Comparison of ENCODE assay signal across 7 cellular contexts in the genomic region with DNA sequence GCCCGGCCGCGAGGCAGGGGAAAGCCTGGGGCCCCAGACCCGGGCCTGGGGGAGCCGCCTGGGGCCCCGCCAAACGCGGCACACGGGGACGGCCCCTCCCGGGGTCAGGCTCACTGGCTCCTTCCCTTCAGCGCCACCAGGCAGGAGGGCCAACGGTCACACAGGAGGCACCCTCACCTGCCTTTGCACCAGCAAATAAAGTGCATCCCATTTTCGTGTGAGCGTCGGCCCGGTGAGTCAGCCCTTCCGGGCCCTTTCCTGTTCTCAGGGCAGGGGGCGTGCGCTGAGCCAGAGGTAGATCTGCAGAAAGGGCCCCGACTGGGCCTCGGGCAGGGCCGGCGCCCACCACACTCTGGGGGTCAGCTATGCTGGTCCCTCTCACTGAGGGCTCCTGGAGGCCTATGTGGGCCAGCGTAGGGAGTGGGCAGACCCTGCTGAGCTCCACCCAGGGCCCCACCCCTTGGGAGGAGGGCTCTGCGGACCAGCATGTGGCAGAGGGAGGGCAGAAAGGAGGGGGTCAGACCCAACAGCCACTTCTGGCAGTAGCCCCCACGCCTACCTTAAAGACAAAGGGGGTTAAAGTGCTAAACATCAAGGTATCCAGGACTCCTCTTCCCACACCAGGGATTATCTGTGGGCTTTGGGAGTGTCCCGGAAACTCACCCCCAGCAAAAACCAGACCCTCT. TPM values are rescaled to one million over a fixed set of nuclear protein-coding genes. Genes with fewer than 3 reads are reported as not detected.
DNase-seq lines count a peak whose midpoint lies in the region; TF ChIP-seq lines count a peak whose summit lies in the region.

No MANE protein-coding gene starts in this region.

- H3K4me3 ChIP-seq in PC-9: peak overlapping the region; percentile 74
- peak overlapping the region; percentile 98 for H3K4me3 ChIP-seq in neural cell (ENCODE audit: low read length)

- BruUV-seq in PC-9 (replicated peaks; lab: Mats Ljungman, UMichigan): TSS peak; percentile 66

- no peak for TF ChIP-seq RAD21 in neural cell (conservative IDR thresholded peaks at IDR 0.05)

- TF ChIP-seq EP300 in neural cell (conservative IDR thresholded peaks at IDR 0.05; ENCODE audit: poor library complexity, severe bottlenecking): no peak

- peaks cover 32% of the 10 kb centered on the region for H4K20me1 ChIP-seq in PC-9 (ENCODE audit: insufficient read depth)
- no peaks in the 10 kb centered on the region for H4K20me1 ChIP-seq in neural cell (ENCODE audit: insufficient read depth)

- H3K4me1 ChIP-seq in PC-9 (replicated peaks; ENCODE audit: insufficient read depth): peaks cover 26% of the 10 kb centered on the region; the same call in 1 of the 2 replicates

- no peak for TF ChIP-seq CTCF in GM13977 (IDR thresholded peaks at IDR 0.05; ENCODE audit: extremely low read depth, insufficient read depth, missing control alignments)
- no peak; the same call in 1 of the 2 replicates for TF ChIP-seq CTCF in PC-9 (conservative IDR thresholded peaks at IDR 0.05)
- TF ChIP-seq CTCF in neural cell (IDR thresholded peaks at IDR 0.05; ENCODE audit: poor library complexity, severe bottlenecking): no peak
- TF ChIP-seq CTCF in type B pancreatic cell (conservative IDR thresholded peaks at IDR 0.05): peak; percentile 21

- H3K36me3 ChIP-seq in PC-9 (ENCODE audit: low read depth): no peaks in the 10 kb centered on the region
- H3K36me3 ChIP-seq in neural cell (ENCODE audit: insufficient read depth, low read length): no peaks in the 10 kb centered on the region

- H3K9me3 ChIP-seq in PC-9 (ENCODE audit: insufficient read depth, low read depth) (no peaks in the 10 kb centered on the region), neural cell (ENCODE audit: low read length) (no peaks in the 10 kb centered on the region)

- H3F3A ChIP-seq in PC-9 (ENCODE audit: insufficient read depth, low read depth) (peaks cover 24% of the 10 kb centered on the region), neural cell (ENCODE audit: insufficient read depth, low read length, poor library complexity, severe bottlenecking) (no peaks in the 10 kb centered on the region)

- in situ Hi-C loops in GM13977 (cut with MboI; ENCODE audit: low pct_unique_long_range_greater_than_20kb, low sequenced_read_pairs, unreplicated experiment): no loop called here

- H3K36me3 Mint-ChIP-seq in type B pancreatic cell: no peaks in the 10 kb centered on the region

- H3K9me3 Mint-ChIP-seq in type B pancreatic cell: no peaks in the 10 kb centered on the region

- CTCF ChIA-PET in PC-9 (lab: Charles Lee): interaction anchor here (0.5 kb wide), 1 partner anchor 197 kb away, joined by 3 read pairs; no protein-coding TSS in a partner anchor

- intact Hi-C loops in PC-9 (cut with micrococcal nuclease; ENCODE audit: unreplicated experiment): loop anchor here (1.0 to 5.0 kb wide), 6 partner anchors 16 to 250 kb away; a partner anchor contains a TSS

- peak overlapping the region; percentile 74 for H3K27ac Mint-ChIP-seq in type B pancreatic cell

- POLR2A ChIA-PET in PC-9 (lab: Charles Lee; ENCODE audit: unreplicated experiment): interaction anchor here (0.7 to 1.1 kb wide), 5 partner anchors 72 to 418 kb away, joined by 3 to 8 read pairs (median 4); a partner anchor contains a TSS

- peaks cover 40% of the 10 kb centered on the region for H3K79me2 ChIP-seq in PC-9 (ENCODE audit: low read depth)
- H3K79me2 ChIP-seq in neural cell (replicated peaks; ENCODE audit: insufficient read depth, low read length): peaks cover 28% of the 10 kb centered on the region

- H3K27me3 ChIP-seq in PC-9 (ENCODE audit: insufficient read depth, low read depth) (no peaks in the 10 kb centered on the region), neural cell (ENCODE audit: insufficient read depth, low read depth, low read length) (no peaks in the 10 kb centered on the region)

- no peaks in the 10 kb centered on the region for H3K27me3 Mint-ChIP-seq in type B pancreatic cell

- DNase-seq in GM13977 (ENCODE audit: low spot score) (peak; percentile 82), HT-29 (ENCODE audit: low spot score) (peak; percentile 84), PC-9 (peak; percentile 71 to 95), fibroblast of the conjunctiva (ENCODE audit: low read depth) (peak; percentile 59), type B pancreatic cell (ENCODE audit: extremely low spot score, unreplicated experiment) (no peak)
- peak; percentile 73 for DNase-seq in activated effector memory CD4-positive, alpha-beta T cell treated with Interleukin-2 at 50 U/mL for 16 hours

- H3K27ac ChIP-seq in PC-9 (peak overlapping the region; percentile 65), neural cell (ENCODE audit: low read length) (peak overlapping the region; percentile 28)

- peaks cover 14% of the 10 kb centered on the region for H3K4me1 Mint-ChIP-seq in type B pancreatic cell (ENCODE audit: unreplicated experiment)

- H2AFZ ChIP-seq in PC-9 (peak overlapping the region; percentile 67; the same call in 1 of the 2 replicates), neural cell (ENCODE audit: low read depth, low read length) (no peak overlapping the region)

- H3K9me2 ChIP-seq in PC-9 (ENCODE audit: insufficient read depth): no peaks in the 10 kb centered on the region
- no peaks in the 10 kb centered on the region for H3K9me2 ChIP-seq in neural cell (ENCODE audit: insufficient read depth, low read length)

- H3K9ac ChIP-seq in neural cell (ENCODE audit: low read length): peak overlapping the region; percentile 45

- H3K4me2 ChIP-seq in PC-9 (peak overlapping the region; percentile 79), neural cell (ENCODE audit: low read length) (peak overlapping the region; percentile 84)

- peak overlapping the region; percentile 89 for H3K4me3 Mint-ChIP-seq in type B pancreatic cell

TF ChIP-seq in neural cell, 6 proteins besides CTCF, POLR2A, EP300 and RAD21:
- TF ChIP-seq SMC3 (conservative IDR thresholded peaks at IDR 0.05; ENCODE audit: poor library complexity): no peak
- no peak for TF ChIP-seq TAF1 (IDR thresholded peaks at IDR 0.05; ENCODE audit: low read depth)
- TF ChIP-seq MXI1 (conservative IDR thresholded peaks at IDR 0.05; ENCODE audit: poor library complexity, severe bottlenecking): no peak
- TF ChIP-seq POLR2AphosphoS5 (IDR thresholded peaks at IDR 0.05): no peak
- TF ChIP-seq, protein P1, sequence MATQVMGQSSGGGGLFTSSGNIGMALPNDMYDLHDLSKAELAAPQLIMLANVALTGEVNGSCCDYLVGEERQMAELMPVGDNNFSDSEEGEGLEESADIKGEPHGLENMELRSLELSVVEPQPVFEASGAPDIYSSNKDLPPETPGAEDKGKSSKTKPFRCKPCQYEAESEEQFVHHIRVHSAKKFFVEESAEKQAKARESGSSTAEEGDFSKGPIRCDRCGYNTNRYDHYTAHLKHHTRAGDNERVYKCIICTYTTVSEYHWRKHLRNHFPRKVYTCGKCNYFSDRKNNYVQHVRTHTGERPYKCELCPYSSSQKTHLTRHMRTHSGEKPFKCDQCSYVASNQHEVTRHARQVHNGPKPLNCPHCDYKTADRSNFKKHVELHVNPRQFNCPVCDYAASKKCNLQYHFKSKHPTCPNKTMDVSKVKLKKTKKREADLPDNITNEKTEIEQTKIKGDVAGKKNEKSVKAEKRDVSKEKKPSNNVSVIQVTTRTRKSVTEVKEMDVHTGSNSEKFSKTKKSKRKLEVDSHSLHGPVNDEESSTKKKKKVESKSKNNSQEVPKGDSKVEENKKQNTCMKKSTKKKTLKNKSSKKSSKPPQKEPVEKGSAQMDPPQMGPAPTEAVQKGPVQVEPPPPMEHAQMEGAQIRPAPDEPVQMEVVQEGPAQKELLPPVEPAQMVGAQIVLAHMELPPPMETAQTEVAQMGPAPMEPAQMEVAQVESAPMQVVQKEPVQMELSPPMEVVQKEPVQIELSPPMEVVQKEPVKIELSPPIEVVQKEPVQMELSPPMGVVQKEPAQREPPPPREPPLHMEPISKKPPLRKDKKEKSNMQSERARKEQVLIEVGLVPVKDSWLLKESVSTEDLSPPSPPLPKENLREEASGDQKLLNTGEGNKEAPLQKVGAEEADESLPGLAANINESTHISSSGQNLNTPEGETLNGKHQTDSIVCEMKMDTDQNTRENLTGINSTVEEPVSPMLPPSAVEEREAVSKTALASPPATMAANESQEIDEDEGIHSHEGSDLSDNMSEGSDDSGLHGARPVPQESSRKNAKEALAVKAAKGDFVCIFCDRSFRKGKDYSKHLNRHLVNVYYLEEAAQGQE (IDR thresholded peaks at IDR 0.05; ENCODE audit: borderline replicate concordance): no peak
- no peak for TF ChIP-seq EZH2 (IDR thresholded peaks at IDR 0.05; ENCODE audit: borderline replicate concordance, insufficient read depth, low read length, poor library complexity, severe bottlenecking)

RNA-seq across cellular contexts. Expression of a gene that starts 0.9 kb away (rescaled TPM):
- total RNA-seq in HT-29 (2014; rRNA removed; shearing (Covaris generic)): 63.2 and 68.4 TPM in 2 replicates
- total RNA-seq in PC-9 (2021) (51.7 and 55.1 TPM in 2 replicates), type B pancreatic cell (ENCODE audit: low replicate concordance) (44.1 and 49.7 TPM in 2 replicates)
- polyA plus RNA-seq in neural cell: 58.9 and 66.8 TPM in 2 replicates
- 20.3 and 26.5 TPM in 2 replicates for polyA minus RNA-seq in neural cell

RNA-seq across cellular contexts. Expression of a gene that starts 12.6 kb away (rescaled TPM):
- 0.34 and 0.38 TPM in 2 replicates for total RNA-seq in HT-29 (2014; rRNA removed; shearing (Covaris generic))
- total RNA-seq in PC-9 (2021) (24.3 and 28.1 TPM in 2 replicates), type B pancreatic cell (ENCODE audit: low replicate concordance) (34.7 and 40.8 TPM in 2 replicates)
- 21.6 and 25.7 TPM in 2 replicates for polyA plus RNA-seq in neural cell
- polyA minus RNA-seq in neural cell: 25.4 and 29.0 TPM in 2 replicates

RNA-seq across cellular contexts. Expression of a gene that starts 22.3 kb away (rescaled TPM):
- total RNA-seq in HT-29 (2014; rRNA removed; shearing (Covaris generic)): 47.2 and 51.9 TPM in 2 replicates
- total RNA-seq in PC-9 (2021) (14.4 and 18.7 TPM in 2 replicates), type B pancreatic cell (ENCODE audit: low replicate concordance) (7.4 and 16.9 TPM in 2 replicates)
- polyA plus RNA-seq in neural cell: 23.3 and 28.7 TPM in 2 replicates
- polyA minus RNA-seq in neural cell: 10.7 and 15.9 TPM in 2 replicates

RNA-seq across cellular contexts. Expression of a gene that starts 23.8 kb away (rescaled TPM):
- 102 and 110 TPM in 2 replicates for total RNA-seq in HT-29 (2014; rRNA removed; shearing (Covaris generic))
- 103 and 111 TPM in 2 replicates for total RNA-seq in PC-9 (2021)
- polyA plus RNA-seq in neural cell: 91.9 and 94.4 TPM in 2 replicates
- 131 and 133 TPM in 2 replicates for polyA minus RNA-seq in neural cell
- total RNA-seq in type B pancreatic cell (ENCODE audit: low replicate concordance): 64.3 and 67.9 TPM in 2 replicates

Comparison
In these comparisons a context has a peak if more than half of its experiments do, and no peak if none do; other contexts are left out.
1. RNA of a gene that starts 12.6 kb away (total RNA-seq): 34.7 to 40.8 TPM in type B pancreatic cell and 24.3 to 28.1 TPM in PC-9; 0.34 to 0.38 TPM in HT-29; every median in the first group is over 10 times any median in the second.